Comparison of ENCODE assay signal across 1 cellular context in genomic region chr16:2472885-2473284, GRCh38.
TF ChIP-seq lines count a peak whose summit lies in the region.

No MANE protein-coding gene starts in this region.

TF ChIP-seq in GM12878, 131 proteins besides CTCF, POLR2A, EP300 and RAD21:
- TF ChIP-seq, protein P1, sequence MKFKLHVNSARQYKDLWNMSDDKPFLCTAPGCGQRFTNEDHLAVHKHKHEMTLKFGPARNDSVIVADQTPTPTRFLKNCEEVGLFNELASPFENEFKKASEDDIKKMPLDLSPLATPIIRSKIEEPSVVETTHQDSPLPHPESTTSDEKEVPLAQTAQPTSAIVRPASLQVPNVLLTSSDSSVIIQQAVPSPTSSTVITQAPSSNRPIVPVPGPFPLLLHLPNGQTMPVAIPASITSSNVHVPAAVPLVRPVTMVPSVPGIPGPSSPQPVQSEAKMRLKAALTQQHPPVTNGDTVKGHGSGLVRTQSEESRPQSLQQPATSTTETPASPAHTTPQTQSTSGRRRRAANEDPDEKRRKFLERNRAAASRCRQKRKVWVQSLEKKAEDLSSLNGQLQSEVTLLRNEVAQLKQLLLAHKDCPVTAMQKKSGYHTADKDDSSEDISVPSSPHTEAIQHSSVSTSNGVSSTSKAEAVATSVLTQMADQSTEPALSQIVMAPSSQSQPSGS (IDR thresholded peaks at IDR 0.05; ENCODE audit: low read length) = no peak
- no peak for TF ChIP-seq JUND (IDR thresholded peaks at IDR 0.05; ENCODE audit: low read depth, low read length)
- TF ChIP-seq, protein P2, sequence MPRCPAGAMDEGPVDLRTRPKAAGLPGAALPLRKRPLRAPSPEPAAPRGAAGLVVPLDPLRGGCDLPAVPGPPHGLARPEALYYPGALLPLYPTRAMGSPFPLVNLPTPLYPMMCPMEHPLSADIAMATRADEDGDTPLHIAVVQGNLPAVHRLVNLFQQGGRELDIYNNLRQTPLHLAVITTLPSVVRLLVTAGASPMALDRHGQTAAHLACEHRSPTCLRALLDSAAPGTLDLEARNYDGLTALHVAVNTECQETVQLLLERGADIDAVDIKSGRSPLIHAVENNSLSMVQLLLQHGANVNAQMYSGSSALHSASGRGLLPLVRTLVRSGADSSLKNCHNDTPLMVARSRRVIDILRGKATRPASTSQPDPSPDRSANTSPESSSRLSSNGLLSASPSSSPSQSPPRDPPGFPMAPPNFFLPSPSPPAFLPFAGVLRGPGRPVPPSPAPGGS (IDR thresholded peaks at IDR 0.05; ENCODE audit: borderline replicate concordance, insufficient read depth, low read depth, low read length, poor library complexity, severe bottlenecking) = no peak
- no peak for TF ChIP-seq SP1 (IDR thresholded peaks at IDR 0.05; ENCODE audit: low read depth, low read length)
- no peak for TF ChIP-seq KAT2A (conservative IDR thresholded peaks at IDR 0.05; ENCODE audit: control insufficient read depth, low read depth, low read length)
- TF ChIP-seq, protein P3, sequence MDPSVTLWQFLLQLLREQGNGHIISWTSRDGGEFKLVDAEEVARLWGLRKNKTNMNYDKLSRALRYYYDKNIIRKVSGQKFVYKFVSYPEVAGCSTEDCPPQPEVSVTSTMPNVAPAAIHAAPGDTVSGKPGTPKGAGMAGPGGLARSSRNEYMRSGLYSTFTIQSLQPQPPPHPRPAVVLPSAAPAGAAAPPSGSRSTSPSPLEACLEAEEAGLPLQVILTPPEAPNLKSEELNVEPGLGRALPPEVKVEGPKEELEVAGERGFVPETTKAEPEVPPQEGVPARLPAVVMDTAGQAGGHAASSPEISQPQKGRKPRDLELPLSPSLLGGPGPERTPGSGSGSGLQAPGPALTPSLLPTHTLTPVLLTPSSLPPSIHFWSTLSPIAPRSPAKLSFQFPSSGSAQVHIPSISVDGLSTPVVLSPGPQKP (IDR thresholded peaks at IDR 0.05; ENCODE audit: low read depth, low read length) = no peak
- TF ChIP-seq HDGF (IDR thresholded peaks at IDR 0.05) = no peak
- TF ChIP-seq, protein P4, sequence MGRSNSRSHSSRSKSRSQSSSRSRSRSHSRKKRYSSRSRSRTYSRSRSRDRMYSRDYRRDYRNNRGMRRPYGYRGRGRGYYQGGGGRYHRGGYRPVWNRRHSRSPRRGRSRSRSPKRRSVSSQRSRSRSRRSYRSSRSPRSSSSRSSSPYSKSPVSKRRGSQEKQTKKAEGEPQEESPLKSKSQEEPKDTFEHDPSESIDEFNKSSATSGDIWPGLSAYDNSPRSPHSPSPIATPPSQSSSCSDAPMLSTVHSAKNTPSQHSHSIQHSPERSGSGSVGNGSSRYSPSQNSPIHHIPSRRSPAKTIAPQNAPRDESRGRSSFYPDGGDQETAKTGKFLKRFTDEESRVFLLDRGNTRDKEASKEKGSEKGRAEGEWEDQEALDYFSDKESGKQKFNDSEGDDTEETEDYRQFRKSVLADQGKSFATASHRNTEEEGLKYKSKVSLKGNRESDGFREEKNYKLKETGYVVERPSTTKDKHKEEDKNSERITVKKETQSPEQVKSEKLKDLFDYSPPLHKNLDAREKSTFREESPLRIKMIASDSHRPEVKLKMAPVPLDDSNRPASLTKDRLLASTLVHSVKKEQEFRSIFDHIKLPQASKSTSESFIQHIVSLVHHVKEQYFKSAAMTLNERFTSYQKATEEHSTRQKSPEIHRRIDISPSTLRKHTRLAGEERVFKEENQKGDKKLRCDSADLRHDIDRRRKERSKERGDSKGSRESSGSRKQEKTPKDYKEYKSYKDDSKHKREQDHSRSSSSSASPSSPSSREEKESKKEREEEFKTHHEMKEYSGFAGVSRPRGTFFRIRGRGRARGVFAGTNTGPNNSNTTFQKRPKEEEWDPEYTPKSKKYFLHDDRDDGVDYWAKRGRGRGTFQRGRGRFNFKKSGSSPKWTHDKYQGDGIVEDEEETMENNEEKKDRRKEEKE (IDR thresholded peaks at IDR 0.05) = no peak
- TF ChIP-seq NR2C1 (IDR thresholded peaks at IDR 0.05) = no peak
- TF ChIP-seq ZNF274 (IDR thresholded peaks at IDR 0.05; ENCODE audit: insufficient read depth, insufficient read length) = no peak
